Comparison of ENCODE assay signal across 14 cellular contexts in the genomic region with DNA sequence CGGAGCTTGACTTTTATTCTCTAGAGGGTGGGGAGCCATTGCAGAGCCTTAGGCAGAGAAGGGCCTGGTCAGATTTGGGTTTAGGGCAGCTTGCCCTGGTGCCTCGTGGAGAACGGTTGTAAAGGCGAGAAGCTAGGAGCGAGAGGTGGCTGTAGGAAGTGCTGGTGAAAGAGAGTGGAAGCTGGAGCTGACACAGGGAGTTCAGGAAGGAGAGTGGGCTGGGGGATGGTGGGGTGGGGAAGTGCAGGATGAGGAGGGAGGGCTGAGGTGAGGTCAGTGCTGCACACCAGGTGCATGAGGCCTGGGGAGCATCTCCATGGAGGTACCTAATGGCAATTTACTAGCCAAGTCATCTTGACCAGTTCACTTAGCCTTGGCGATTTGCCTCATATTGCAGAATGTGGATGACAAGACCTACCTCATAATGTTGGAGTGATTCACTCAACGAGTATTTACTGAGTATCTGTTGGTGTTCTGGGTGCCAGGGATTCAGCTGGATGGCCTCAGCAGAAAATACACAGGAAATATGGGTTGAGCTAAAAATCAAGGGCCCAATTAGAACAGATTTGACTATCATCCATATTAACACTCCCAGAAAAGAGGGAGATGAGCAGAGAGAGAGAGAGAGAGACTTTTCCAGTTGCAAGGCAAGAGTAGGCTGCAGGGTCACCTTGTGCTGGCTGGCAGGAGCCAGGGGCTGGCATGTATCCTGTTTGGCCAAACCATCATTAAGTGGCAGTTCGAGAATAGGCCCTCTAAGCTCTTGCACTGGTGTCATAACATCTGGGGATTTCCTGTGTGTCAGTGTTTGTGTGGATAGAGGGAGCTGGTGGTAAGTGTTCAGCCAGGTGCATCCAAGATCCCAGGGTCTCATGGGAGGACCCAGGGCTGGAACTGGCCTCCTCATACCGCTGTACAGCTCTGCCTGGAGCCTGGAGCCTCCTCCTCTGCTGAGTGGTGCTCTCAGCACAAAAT.
DNase-seq lines count a peak whose midpoint lies in the region; FAIRE-seq and TF ChIP-seq lines count a peak whose summit lies in the region.
"Had no signal": no experiment of that assay in that cellular context is flagged by ENCODE, and none has a peak within 500 bp of the region (broad histone marks: within the 10 kb centered on the region; RNA-seq: fewer than 3 reads in every experiment).

No MANE protein-coding gene starts in this region.

- peaks cover 2% of the 10 kb centered on the region for H3K9me3 Mint-ChIP-seq in activated naive CD4-positive, alpha-beta T cell treated with anti-CD3 and anti-CD28 coated beads, Interleukin-2, amount 10 ng/mL, durations not matched to agents 7 days and 5 days
- H3K9me3 Mint-ChIP-seq: activated naive CD4-positive, alpha-beta T cell treated with anti-CD3 and anti-CD28 coated beads, Interleukin-2, amount 50 U/mL, for 24 hours; naive thymus-derived CD4-positive, alpha-beta T cell had no signal

- DNase-seq in activated naive CD4-positive, alpha-beta T cell treated with anti-CD3 and anti-CD28 coated beads, Interleukin-2, amount 10 ng/mL, durations not matched to agents 7 days and 5 days = no peak
- DNase-seq in activated naive CD4-positive, alpha-beta T cell (lab: John Stamatoyannopoulos, UW) = no peak
- peak; percentile 61 for DNase-seq in SHP77 treated with DMSO at 0.1 percent for 48 hours (lab: John Stamatoyannopoulos, UW)
- DNase-seq in fibroblast of the conjunctiva (ENCODE audit: low read depth) = peak; percentile 27
- peak; percentile 65 for DNase-seq in urothelium cell line (ENCODE audit: low spot score)
- no peak for DNase-seq in central memory CD4-positive, alpha-beta T cell
- no peak for DNase-seq in GM20000 (ENCODE audit: low spot score)
- no peak for DNase-seq in activated CD4-positive, alpha-beta T cell treated with anti-CD3 and anti-CD28 coated beads, Interleukin-2, amount 50 U/mL, for 48 hours
- DNase-seq: naive thymus-derived CD4-positive, alpha-beta T cell; stimulated activated CD4-positive, alpha-beta T cell treated with anti-CD3 and anti-CD28 coated beads, Interleukin-4, amount 100 ng/mL, for 4 hours had no signal

- peak; percentile 83 for FAIRE-seq in urothelium cell line (lab: Jason Lieb, UNC)
- FAIRE-seq: GM12892 had no signal

- peaks cover 4% of the 10 kb centered on the region for H3K4me1 Mint-ChIP-seq in activated naive CD4-positive, alpha-beta T cell treated with anti-CD3 and anti-CD28 coated beads, Interleukin-2, amount 10 ng/mL, durations not matched to agents 7 days and 5 days
- H3K4me1 Mint-ChIP-seq: B cell had no signal

- H3K27me3 Mint-ChIP-seq in activated naive CD4-positive, alpha-beta T cell treated with anti-CD3 and anti-CD28 coated beads, Interleukin-2, amount 10 ng/mL, durations not matched to agents 7 days and 5 days = peaks cover 23% of the 10 kb centered on the region
- H3K27me3 Mint-ChIP-seq: activated naive CD4-positive, alpha-beta T cell treated with anti-CD3 and anti-CD28 coated beads, Interleukin-2, amount 50 U/mL, for 24 hours had no signal

- H3K36me3 Mint-ChIP-seq in activated naive CD4-positive, alpha-beta T cell treated with anti-CD3 and anti-CD28 coated beads, Interleukin-2, amount 10 ng/mL, durations not matched to agents 7 days and 5 days = no peaks in the 10 kb centered on the region
- H3K36me3 Mint-ChIP-seq: activated naive CD4-positive, alpha-beta T cell treated with anti-CD3 and anti-CD28 coated beads, Interleukin-2, amount 50 U/mL, for 24 hours; naive thymus-derived CD4-positive, alpha-beta T cell; WTC11 had no signal

- no peak for TF ChIP-seq CTCF in GM20000 (IDR thresholded peaks at IDR 0.05; ENCODE audit: extremely low read depth, missing control alignments)

- no peak overlapping the region for H3K4me3 Mint-ChIP-seq in activated naive CD4-positive, alpha-beta T cell treated with anti-CD3 and anti-CD28 coated beads, Interleukin-2, amount 10 ng/mL, durations not matched to agents 7 days and 5 days
- H3K4me3 Mint-ChIP-seq: activated naive CD4-positive, alpha-beta T cell treated with anti-CD3 and anti-CD28 coated beads, Interleukin-2, amount 50 U/mL, for 24 hours; B cell; naive thymus-derived CD4-positive, alpha-beta T cell; WTC11 had no signal

- H3K27ac Mint-ChIP-seq in activated naive CD4-positive, alpha-beta T cell treated with anti-CD3 and anti-CD28 coated beads, Interleukin-2, amount 10 ng/mL, durations not matched to agents 7 days and 5 days = peak overlapping the region; percentile 17
- H3K27ac Mint-ChIP-seq: activated naive CD4-positive, alpha-beta T cell treated with anti-CD3 and anti-CD28 coated beads, Interleukin-2, amount 50 U/mL, for 24 hours; B cell; WTC11 had no signal

- CTCF ChIA-PET in activated naive CD4-positive, alpha-beta T cell treated with anti-CD3 and anti-CD28 coated beads, Interleukin-2, amount 10 ng/mL, durations not matched to agents 7 days and 5 days (lab: Charles Lee) = interaction anchor here (1.0 kb wide), 1 partner anchor 61 kb away, joined by 3 read pairs; no protein-coding TSS in a partner anchor

Comparison
In these comparisons a context has a peak if more than half of its experiments do, and no peak if none do; other contexts are left out.
1. DNase-seq: peak in SHP77 treated with DMSO at 0.1 percent for 48 hours (single experiment), fibroblast of the conjunctiva (single experiment) and urothelium cell line (single experiment); none in activated naive CD4-positive, alpha-beta T cell treated with anti-CD3 and anti-CD28 coated beads, Interleukin-2, amount 10 ng/mL, durations not matched to agents 7 days and 5 days (single experiment), activated naive CD4-positive, alpha-beta T cell (0 of 4), central memory CD4-positive, alpha-beta T cell (single experiment), GM20000 (single experiment) and activated CD4-positive, alpha-beta T cell treated with anti-CD3 and anti-CD28 coated beads, Interleukin-2, amount 50 U/mL, for 48 hours (0 of 2).